ENCODE assay signal across 24 cellular contexts in the genomic region with DNA sequence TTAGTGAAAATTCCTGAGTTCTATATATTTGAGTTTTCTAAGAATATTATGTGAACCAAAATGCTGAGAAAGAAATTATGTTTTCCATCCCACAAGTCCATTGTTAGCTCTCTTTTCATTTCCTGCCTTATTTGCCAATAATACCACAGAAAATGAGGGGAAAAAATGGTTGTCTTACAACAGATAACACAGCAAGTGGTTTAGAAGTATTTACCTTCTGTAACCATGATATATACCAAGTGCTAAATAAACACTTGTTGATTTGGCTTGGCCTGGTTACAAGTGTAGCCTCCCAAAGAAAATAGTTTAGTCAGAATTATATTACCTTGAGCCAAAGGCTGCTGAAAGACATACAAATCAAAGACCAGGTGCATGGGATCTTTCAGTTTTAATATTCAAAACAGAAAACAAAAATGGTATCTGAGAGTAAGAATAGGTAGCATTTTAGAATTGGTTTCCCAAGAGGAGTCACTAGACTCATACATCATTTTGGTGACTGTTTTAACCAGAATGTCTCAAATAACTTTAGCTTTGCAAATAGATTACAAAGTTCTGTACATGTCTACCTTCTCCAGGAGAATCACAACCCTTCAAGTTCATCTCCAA.
"Had no signal": no experiment of that assay in that cellular context is flagged by ENCODE, and none has a peak within 500 bp of the region (broad histone marks: within the 10 kb centered on the region; RNA-seq: fewer than 3 reads in every experiment).

No MANE protein-coding gene starts in this region.

- ATAC-seq: activated CD8-positive, alpha-beta memory T cell treated with anti-CD3 and anti-CD28 coated beads, Interleukin-2, amount 10 ng/mL, durations not matched to agents 7 days and 5 days; activated CD8-positive, alpha-beta T cell treated with anti-CD3 and anti-CD28 coated beads for 36 hours; esophagus mucosa; gastrocnemius medialis; natural killer cell treated with Interleukin-12 subunit alpha and Interleukin-12 subunit beta and Interleukin-15 and Interleukin-18, amount 100 ng/mL, for 72 hours; stimulated activated memory B cell treated with anti-CD40 and anti-IgM and Interleukin-4, amounts not matched to agents 10 μg/mL and 1 μg/mL and 100 μg/mL, for 72 hours had no signal

- H3K36me3 Mint-ChIP-seq: activated CD8-positive, alpha-beta memory T cell treated with anti-CD3 and anti-CD28 coated beads, Interleukin-2, amount 10 ng/mL, durations not matched to agents 7 days and 5 days; activated naive CD4-positive, alpha-beta T cell treated with anti-CD3 and anti-CD28 coated beads, Interleukin-2, amount 50 U/mL, for 24 hours; memory B cell; natural killer cell treated with Interleukin-12 subunit alpha and Interleukin-12 subunit beta and Interleukin-15 and Interleukin-18, amount 100 ng/mL, for 72 hours; stimulated activated memory B cell treated with anti-CD40 and anti-IgM and Interleukin-4, amounts not matched to agents 10 μg/mL and 1 μg/mL and 100 μg/mL, for 72 hours had no signal

- H3K4me1 ChIP-seq: gastrocnemius medialis, sigmoid colon, transverse colon, uterus had no signal

- H3K9me3 ChIP-seq: gastrocnemius medialis, sigmoid colon, transverse colon, uterus had no signal

- H3K27ac ChIP-seq: gastrocnemius medialis, sigmoid colon, transverse colon, uterus, WERI-Rb-1 had no signal

- H3K9me3 Mint-ChIP-seq: activated CD4-positive, alpha-beta T cell treated with anti-CD3 and anti-CD28 coated beads, Interleukin-2, amount 10 ng/mL, durations not matched to agents 7 days and 5 days had no signal

- H3K4me3 ChIP-seq: gastrocnemius medialis, sigmoid colon, smooth muscle cell, transverse colon, uterus had no signal

- H3K36me3 ChIP-seq: gastrocnemius medialis, sigmoid colon, transverse colon, uterus, WERI-Rb-1 had no signal

- H3K27ac Mint-ChIP-seq: activated CD4-positive, alpha-beta T cell treated with anti-CD3 and anti-CD28 coated beads, Interleukin-2, amount 10 ng/mL, durations not matched to agents 7 days and 5 days; activated CD8-positive, alpha-beta memory T cell treated with anti-CD3 and anti-CD28 coated beads, Interleukin-2, amount 10 ng/mL, durations not matched to agents 7 days and 5 days; activated CD8-positive, alpha-beta T cell treated with anti-CD3 and anti-CD28 coated beads for 36 hours; activated naive CD4-positive, alpha-beta T cell treated with anti-CD3 and anti-CD28 coated beads, Interleukin-2, amount 50 U/mL, for 24 hours; activated T-helper 1 cell treated with anti-CD3 and anti-CD28 coated beads, Interleukin-12 subunit alpha, Interleukin-12 subunit beta, Interleukin-2, Interleukin-4 antibody, amounts not matched to agents 30 ng/mL and 10 ng/mL and 1 ng/mL, durations not matched to agents 14 hours and 24 hours and 36 hours; memory B cell; natural killer cell treated with Interleukin-12 subunit alpha and Interleukin-12 subunit beta and Interleukin-15 and Interleukin-18, amount 100 ng/mL, for 72 hours; progenitor cell of endocrine pancreas; stimulated activated memory B cell treated with anti-CD40 and anti-IgM and Interleukin-4, amounts not matched to agents 10 μg/mL and 1 μg/mL and 100 μg/mL, for 72 hours had no signal

- H3K27me3 ChIP-seq: gastrocnemius medialis, sigmoid colon, transverse colon, uterus had no signal

- H3K4me2 ChIP-seq: smooth muscle cell had no signal

- DNase-seq: activated CD4-positive, alpha-beta T cell treated with anti-CD3 and anti-CD28 coated beads, Interleukin-2, amount 10 ng/mL, durations not matched to agents 7 days and 5 days; activated CD4-positive, CD25-positive, alpha-beta regulatory T cell treated with anti-CD3 and anti-CD28 coated beads, Interleukin-2, amount 50 U/mL, for 72 hours; activated CD8-positive, alpha-beta memory T cell treated with anti-CD3 and anti-CD28 coated beads, Interleukin-2, amount 10 ng/mL, durations not matched to agents 7 days and 5 days; activated CD8-positive, alpha-beta T cell treated with anti-CD3 and anti-CD28 coated beads for 36 hours; activated gamma-delta T cell; activated T-cell treated with anti-CD3 and anti-CD28 coated beads for 4 hours; aorta; central memory CD4-positive, alpha-beta T cell; effector memory CD4-positive, alpha-beta T cell; gastrocnemius medialis; retina; sigmoid colon; stimulated activated CD4-positive, alpha-beta T cell treated with anti-CD3 and anti-CD28 coated beads, Interleukin-15, amount 100 ng/mL, for 24 hours; transverse colon; uterus; WERI-Rb-1 had no signal
